ENCODE assay signal across 15 cellular contexts in genomic region chr4:57065730-57066482, GRCh38. TPM values are rescaled to one million over a fixed set of nuclear protein-coding genes. Genes with fewer than 3 reads are reported as not detected.
A peak's percentile ranks its signal among the peaks of the same experiment; 100 is the strongest.
DNase-seq lines count a peak whose midpoint lies in the region; ATAC-seq, FAIRE-seq and TF ChIP-seq lines count a peak whose summit lies in the region.
"Had no signal": no experiment of that assay in that cellular context is flagged by ENCODE, and none has a peak within 500 bp of the region (broad histone marks: within the 10 kb centered on the region; RNA-seq: fewer than 3 reads in every experiment).

No MANE protein-coding gene starts in this region.

- no peak overlapping the region; the same call in 1 of the 2 replicates for H2AFZ ChIP-seq in SK-N-SH (ENCODE audit: low read depth)
- no peak overlapping the region for H2AFZ ChIP-seq in osteoblast (ENCODE audit: low read length)

- TF ChIP-seq EP300 in SK-N-SH (IDR thresholded peaks at IDR 0.05; ENCODE audit: borderline replicate concordance in 1 of 2, low read depth in 1 of 2, low read length in 1 of 2) = no peak

- H3K4me2 ChIP-seq in SK-N-SH (peak overlapping the region; percentile 60), osteoblast (ENCODE audit: insufficient read depth, low read length) (peak overlapping the region; percentile 73)

- intact Hi-C loops in esophagus squamous epithelium (cut with DNase I) = no loop called here

- no peaks in the 10 kb centered on the region for H3K27me3 ChIP-seq in SK-N-SH (ENCODE audit: insufficient read depth)
- H3K27me3 ChIP-seq in esophagus squamous epithelium = no peaks in the 10 kb centered on the region
- no peaks in the 10 kb centered on the region for H3K27me3 ChIP-seq in osteoblast (ENCODE audit: insufficient read depth, low read length)

- H4K20me1 ChIP-seq in SK-N-SH (ENCODE audit: insufficient read depth) = no peaks in the 10 kb centered on the region
- no peaks in the 10 kb centered on the region for H4K20me1 ChIP-seq in osteoblast (ENCODE audit: insufficient read depth, low read length)

- no peaks in the 10 kb centered on the region for H3K9me2 ChIP-seq in SK-N-SH

- CTCF ChIA-PET in SK-N-SH (lab: Yijun Ruan, JAX) = interaction anchor here (0.9 to 3.5 kb wide), 2 partner anchors 28 to 98 kb away, joined by 4 to 17 read pairs; no protein-coding TSS in a partner anchor

- no peaks in the 10 kb centered on the region for H3K79me2 ChIP-seq in SK-N-SH (ENCODE audit: insufficient read depth)
- peaks cover 73% of the 10 kb centered on the region for H3K79me2 ChIP-seq in osteoblast (ENCODE audit: insufficient read depth, low read length)

- ATAC-seq in SK-N-SH treated with all-trans-retinoic acid at 6 μM for 48 hours (no peak), HG03432 (IDR thresholded peaks at IDR 0.05; ENCODE audit: unreplicated experiment) (no peak)
- ATAC-seq: activated CD4-positive, CD25-positive, alpha-beta regulatory T cell treated with anti-CD3 and anti-CD28 coated beads, Interleukin-2, amount 50 U/mL, for 24 hours; activated T-helper 17 cell treated with anti-CD3 and anti-CD28 coated beads, Interleukin-2, amount 50 U/mL, for 72 hours had no signal

- H3K4me1 ChIP-seq in SK-N-SH (ENCODE audit: control insufficient read depth in 1 of 2, insufficient read depth in 2 of 2, low read depth in 1 of 2, low read length in 1 of 2) (peaks cover 15 to 17% of the 10 kb centered on the region in 2 experiments), esophagus squamous epithelium (peaks cover 0 to 57% (median 8%) of the 10 kb centered on the region in 3 donors), osteoblast (ENCODE audit: insufficient read depth, low read length) (peaks cover 89% of the 10 kb centered on the region)

- H3K36me3 ChIP-seq in SK-N-SH (replicated peaks in 1 of 2; ENCODE audit: control insufficient read depth in 1 of 2, insufficient read depth in 2 of 2, low read length in 1 of 2) (no peaks in the 10 kb centered on the region), esophagus squamous epithelium (no peaks in the 10 kb centered on the region), osteoblast (ENCODE audit: insufficient read depth, low read length) (peaks cover 40% of the 10 kb centered on the region)
- H3K36me3 ChIP-seq: lower lobe of right lung had no signal

- H3K27ac ChIP-seq in SK-N-SH (ENCODE audit: low read depth in 2 of 2, low read length in 1 of 2) = peak overlapping the region; percentile 70 to 92; a peak in 3 of 4 replicates
- H3K27ac ChIP-seq in esophagus squamous epithelium = peak overlapping the region; percentile 18 to 86 (median 67)
- peak overlapping the region; percentile 96 for H3K27ac ChIP-seq in osteoblast (ENCODE audit: low read depth, low read length)

- H3K9me3 ChIP-seq in SK-N-SH (no peaks in the 10 kb centered on the region), esophagus squamous epithelium (no peaks in the 10 kb centered on the region), osteoblast (ENCODE audit: low read depth, low read length) (no peaks in the 10 kb centered on the region)
- H3K9me3 ChIP-seq: lower lobe of right lung had no signal

- H3K4me3 ChIP-seq in SK-N-SH (ENCODE audit: low read depth in 2 of 2, low read length in 1 of 2) (no peak overlapping the region), esophagus squamous epithelium (peak overlapping the region in 1 of 4 donors; percentile 36), osteoblast (ENCODE audit: insufficient read depth, low read length) (peak overlapping the region; percentile 35)
- H3K4me3 ChIP-seq: lower lobe of right lung had no signal

- H3F3A ChIP-seq in SK-N-SH (replicated peaks; ENCODE audit: insufficient read depth) = peaks cover 50% of the 10 kb centered on the region

- peak overlapping the region; percentile 45; the same call in 1 of the 2 replicates for H3K9ac ChIP-seq in SK-N-SH

- TF ChIP-seq CTCF in SK-N-SH (IDR thresholded peaks at IDR 0.05) = no peak
- TF ChIP-seq CTCF in esophagus squamous epithelium (IDR thresholded peaks at IDR 0.05) = no peak
- no peak for TF ChIP-seq CTCF in osteoblast (IDR thresholded peaks at IDR 0.05; ENCODE audit: extremely low read depth, low read depth, low read length)

- no peak for DNase-seq in SK-N-SH
- no peak for DNase-seq in esophagus squamous epithelium (lab: John Stamatoyannopoulos, UW)
- no peak for DNase-seq in osteoblast (ENCODE audit: insufficient read length, low spot score, missing footprints)
- DNase-seq in urothelium cell line (ENCODE audit: low spot score) = no peak
- no peak for DNase-seq in NCI-H146 treated with DMSO at 0.1 percent for 48 hours (lab: John Stamatoyannopoulos, UW; ENCODE audit: unreplicated experiment)
- no peak for DNase-seq in NCI-H345 (lab: John Stamatoyannopoulos, UW)
- DNase-seq: cerebellar nuclear complex, DMS79 treated with DMSO at 0.1 percent for 48 hours, lower lobe of right lung, retina had no signal

- WGBS in SK-N-SH (ENCODE audit: low lambda C conversion rate) = 68% methylated on average over 4 of the region's 5 CpGs
- 54 to 63% methylated on average over 5 of the region's 5 CpGs for WGBS in esophagus squamous epithelium, 2 donors

- peak; percentile 68 for FAIRE-seq in urothelium cell line (lab: Jason Lieb, UNC)
- FAIRE-seq: A204.1 had no signal

- TF ChIP-seq RAD21 in SK-N-SH (IDR thresholded peaks at IDR 0.05; ENCODE audit: low read length) = no peak

- TF ChIP-seq POLR2A in esophagus squamous epithelium (IDR thresholded peaks at IDR 0.05) = no peak

- POLR2A ChIA-PET in SK-N-SH (lab: Yijun Ruan, JAX) = no interaction called here

TF ChIP-seq in SK-N-SH, 30 proteins besides CTCF, POLR2A, EP300 and RAD21 (continues in another document):
- TF ChIP-seq RFX5 (IDR thresholded peaks at IDR 0.05; ENCODE audit: low read length) = no peak
- TF ChIP-seq FOXM1 (IDR thresholded peaks at IDR 0.05; ENCODE audit: low read depth) = no peak
- TF ChIP-seq NRF1 (IDR thresholded peaks at IDR 0.05; ENCODE audit: low read depth, low read length) = no peak
- no peak for TF ChIP-seq REST (IDR thresholded peaks at IDR 0.05; ENCODE audit: low read depth, low read length)

TF ChIP-seq in SK-N-SH treated with all-trans-retinoic acid at 6 μM for 48 hours, 23 proteins besides CTCF, POLR2A, EP300 and RAD21:
- TF ChIP-seq PPARA (CRISPR knock-in tag; IDR thresholded peaks at IDR 0.05; ENCODE audit: borderline replicate concordance) = no peak

RNA-seq across cellular contexts. Expression of gene IGFBP7, which starts 44.3 kb away (rescaled TPM):
- polyA plus RNA-seq in SK-N-SH (2012; rRNA removed) = 0.38 and 0.71 TPM in 2 replicates
- 0.39 and 0.67 TPM in 2 replicates for polyA plus RNA-seq in SK-N-SH (2012; cell fraction: cytosol; rRNA removed)
- 0.77 and 1.4 TPM in 2 replicates for polyA plus RNA-seq in SK-N-SH (2012; cell fraction: nucleus; rRNA removed)
- 100 to 1,000 TPM in 2 of 4 donors, 10 to 100 TPM in 2; 26.4 to 135 (median 91.3) TPM for total RNA-seq in esophagus squamous epithelium
- total RNA-seq in osteoblast = 680 and 715 TPM in 2 replicates
- total RNA-seq: activated T-helper 17 cell treated with anti-CD3 and anti-CD28 coated beads, Interleukin-2, amount 50 U/mL, for 72 hours had no signal
